In genomic region chr7:25847331-25848070, GRCh38 we compare ENCODE assay signal across 14 cellular contexts.
DNase-seq lines count a peak whose midpoint lies in the region; ATAC-seq and TF ChIP-seq lines count a peak whose summit lies in the region.
"Had no signal": no experiment of that assay in that cellular context is flagged by ENCODE, and none has a peak within 500 bp of the region (broad histone marks: within the 10 kb centered on the region; RNA-seq: fewer than 3 reads in every experiment).

No MANE protein-coding gene starts in this region.

- H3K36me3 ChIP-seq in SK-N-SH (replicated peaks in 1 of 2; ENCODE audit: control insufficient read depth in 1 of 2, insufficient read depth in 2 of 2, low read length in 1 of 2) (no peaks in the 10 kb centered on the region), urinary bladder (ENCODE audit: insufficient read depth) (no peaks in the 10 kb centered on the region)

- CTCF ChIA-PET in SK-N-SH (lab: Yijun Ruan, JAX) = interaction anchor here (0.7 to 18.4 kb wide), 25 partner anchors 8 to 588 kb away, joined by 3 to 432 read pairs (median 4); no protein-coding TSS in a partner anchor

- intact Hi-C loops in posterior vena cava (cut with DNase I) = loop anchor here (5.0 to 10.0 kb wide), 3 partner anchors 63 to 285 kb away; no protein-coding TSS in a partner anchor

- TF ChIP-seq CTCF in SK-N-SH (IDR thresholded peaks at IDR 0.05) = no peak
- no peak for TF ChIP-seq CTCF in coronary artery (IDR thresholded peaks at IDR 0.05)
- TF ChIP-seq CTCF in nephron (IDR thresholded peaks at IDR 0.05; ENCODE audit: unreplicated experiment in 3 of 3) = no peak

- TF ChIP-seq EP300 in SK-N-SH (IDR thresholded peaks at IDR 0.05; ENCODE audit: borderline replicate concordance in 1 of 2, low read depth in 1 of 2, low read length in 1 of 2) = no peak

- H3F3A ChIP-seq in SK-N-SH (replicated peaks; ENCODE audit: insufficient read depth) = peaks cover 6% of the 10 kb centered on the region

- no peak for ATAC-seq in SK-N-SH treated with all-trans-retinoic acid at 6 μM for 48 hours
- ATAC-seq: left colon had no signal

- TF ChIP-seq RAD21 in SK-N-SH (IDR thresholded peaks at IDR 0.05; ENCODE audit: low read length) = no peak

- 58% methylated on average over 6 of the region's 6 CpGs for WGBS in SK-N-SH (ENCODE audit: low lambda C conversion rate)
- 76% methylated on average over 6 of the region's 6 CpGs for WGBS in urinary bladder

- H3K4me2 ChIP-seq in SK-N-SH = no peak overlapping the region

- H4K20me1 ChIP-seq in SK-N-SH (ENCODE audit: insufficient read depth) = no peaks in the 10 kb centered on the region

- peaks cover 93% of the 10 kb centered on the region for H3K4me1 Mint-ChIP-seq in nephron

- H3K27me3 Mint-ChIP-seq in nephron (ENCODE audit: low read depth) = no peaks in the 10 kb centered on the region

- H3K4me3 ChIP-seq in SK-N-SH (ENCODE audit: low read depth in 2 of 2, low read length in 1 of 2) = no peak overlapping the region
- H3K4me3 ChIP-seq in coronary artery = no peak overlapping the region
- no peak overlapping the region for H3K4me3 ChIP-seq in urinary bladder (ENCODE audit: low read depth, low read length)

- H3K9me2 ChIP-seq in SK-N-SH = no peaks in the 10 kb centered on the region

- POLR2A ChIA-PET in SK-N-SH (lab: Yijun Ruan, JAX) = no interaction called here

- H3K27ac ChIP-seq in SK-N-SH (ENCODE audit: low read depth in 2 of 2, low read length in 1 of 2) (no peak overlapping the region), coronary artery (peak overlapping the region; percentile 69 to 94), urinary bladder (ENCODE audit: low read depth) (peak overlapping the region; percentile 66)
- H3K27ac ChIP-seq: 22Rv1 had no signal

- peak overlapping the region in 2 of 3 experiments; percentile 5 to 19 for H3K4me3 Mint-ChIP-seq in nephron
- H3K4me3 Mint-ChIP-seq: activated B cell treated with CpG ODN at 0.5 μM for 24 hours had no signal

- no peak overlapping the region for H3K9ac ChIP-seq in SK-N-SH

- H3K4me1 ChIP-seq in SK-N-SH (ENCODE audit: control insufficient read depth in 1 of 2, insufficient read depth in 2 of 2, low read depth in 1 of 2, low read length in 1 of 2) (peaks cover 0 to 24% of the 10 kb centered on the region in 2 experiments; a peak in 2 of 4 replicates), urinary bladder (ENCODE audit: insufficient read depth) (peaks cover 5% of the 10 kb centered on the region)

- H3K79me2 ChIP-seq in SK-N-SH (ENCODE audit: insufficient read depth) = no peaks in the 10 kb centered on the region

- no peaks in the 10 kb centered on the region for H3K9me3 Mint-ChIP-seq in nephron
- H3K9me3 Mint-ChIP-seq: activated B cell treated with CpG ODN at 0.5 μM for 24 hours had no signal

- H3K9me3 ChIP-seq in SK-N-SH = no peaks in the 10 kb centered on the region

- peak overlapping the region; percentile 82 to 98 (median 86) for H3K27ac Mint-ChIP-seq in nephron
- H3K27ac Mint-ChIP-seq: activated B cell treated with CpG ODN at 0.5 μM for 24 hours had no signal

- DNase-seq in SK-N-SH (no peak), coronary artery (ENCODE audit: low spot score) (no peak), mucosa of gallbladder (ENCODE audit: low spot score) (no peak), NCI-H748 (lab: John Stamatoyannopoulos, UW; ENCODE audit: unreplicated experiment) (no peak), posterior vena cava (ENCODE audit: low spot score) (no peak)
- DNase-seq: activated B cell treated with CpG ODN at 0.5 μM for 24 hours; GDM1; NCI-H1436 treated with DMSO at 0.1 percent for 48 hours; stimulated activated naive CD4-positive, alpha-beta T cell had no signal

- no peaks in the 10 kb centered on the region for H3K36me3 Mint-ChIP-seq in nephron (ENCODE audit: low read depth)

- H3K27me3 ChIP-seq in SK-N-SH (ENCODE audit: insufficient read depth) = peaks cover 9% of the 10 kb centered on the region

- H2AFZ ChIP-seq in SK-N-SH (ENCODE audit: low read depth) = no peak overlapping the region

TF ChIP-seq in SK-N-SH treated with all-trans-retinoic acid at 6 μM for 48 hours, 23 proteins besides CTCF, POLR2A, EP300 and RAD21 (continues in another document):
- TF ChIP-seq POU6F1 (CRISPR knock-in tag; IDR thresholded peaks at IDR 0.05; ENCODE audit: borderline replicate concordance, low read depth) (no peak), TOX (CRISPR knock-in tag; IDR thresholded peaks at IDR 0.05; ENCODE audit: borderline replicate concordance) (no peak), CREB5 (CRISPR knock-in tag; IDR thresholded peaks at IDR 0.05; ENCODE audit: low read depth) (peak; percentile 19; the same call in 1 of the 2 replicates), ZFP30 (CRISPR knock-in tag; IDR thresholded peaks at IDR 0.05) (no peak), RARB (CRISPR knock-in tag; IDR thresholded peaks at IDR 0.05) (no peak)

TF ChIP-seq in SK-N-SH, 30 proteins besides CTCF, POLR2A, EP300 and RAD21:
- no peak for TF ChIP-seq GABPA (IDR thresholded peaks at IDR 0.05; ENCODE audit: low read depth)
- TF ChIP-seq RCOR1 (IDR thresholded peaks at IDR 0.05; ENCODE audit: low read length) = no peak
- TF ChIP-seq IRF3 (IDR thresholded peaks at IDR 0.05; ENCODE audit: low read depth, low read length) = no peak
- no peak for TF ChIP-seq JUND (IDR thresholded peaks at IDR 0.05)
- TF ChIP-seq SMC3 (IDR thresholded peaks at IDR 0.05; ENCODE audit: low read depth, low read length) = no peak
- no peak for TF ChIP-seq TEAD4 (IDR thresholded peaks at IDR 0.05; ENCODE audit: borderline replicate concordance, insufficient read depth)
- no peak for TF ChIP-seq USF1 (IDR thresholded peaks at IDR 0.05; ENCODE audit: borderline replicate concordance, low read depth)
- no peak for TF ChIP-seq MXI1 (IDR thresholded peaks at IDR 0.05; ENCODE audit: low read depth, low read length)
- TF ChIP-seq MAX (IDR thresholded peaks at IDR 0.05; ENCODE audit: low read depth) = no peak
- no peak for TF ChIP-seq ZBTB33 (IDR thresholded peaks at IDR 0.05; ENCODE audit: borderline replicate concordance, low read depth)
- TF ChIP-seq TAF1 (IDR thresholded peaks at IDR 0.05; ENCODE audit: borderline replicate concordance, low read depth, low read length) = no peak
- TF ChIP-seq MEF2A (IDR thresholded peaks at IDR 0.05; ENCODE audit: borderline replicate concordance, low read depth) = no peak
- TF ChIP-seq SIN3A (IDR thresholded peaks at IDR 0.05; ENCODE audit: borderline replicate concordance, low read depth, low read length) = no peak
- no peak for TF ChIP-seq FOSL2 (IDR thresholded peaks at IDR 0.05; ENCODE audit: borderline replicate concordance, low read depth)
- TF ChIP-seq NRF1 (IDR thresholded peaks at IDR 0.05; ENCODE audit: low read depth, low read length) = no peak
- TF ChIP-seq RFX5 (IDR thresholded peaks at IDR 0.05; ENCODE audit: low read length) = no peak
- no peak for TF ChIP-seq YY1 (IDR thresholded peaks at IDR 0.05; ENCODE audit: low read depth)

Comparison
In these comparisons a context has a peak if more than half of its experiments do, and no peak if none do; other contexts are left out.
1. H3K27ac ChIP-seq: peak in coronary artery (2 of 2) and urinary bladder (single experiment); none in SK-N-SH (0 of 2).